Comparison of ENCODE assay signal across 18 cellular contexts in the genomic region with DNA sequence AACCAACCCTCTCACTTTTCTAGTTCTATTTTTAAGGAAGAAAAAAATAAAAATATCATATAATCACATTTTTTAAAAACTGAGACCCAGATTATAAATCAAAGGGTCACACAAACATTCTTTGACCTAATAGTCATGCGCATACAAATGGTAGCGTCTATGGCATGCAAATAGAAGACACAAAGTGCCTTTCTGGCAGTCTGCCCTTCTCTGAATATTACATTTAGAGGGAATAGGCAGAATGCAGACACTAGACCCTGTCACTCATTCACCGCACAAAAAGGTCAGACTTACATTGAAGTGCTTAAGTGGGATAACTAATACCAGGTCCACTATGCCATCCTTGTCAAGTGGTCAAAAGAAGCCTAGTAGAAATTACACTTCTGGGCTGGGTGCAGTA.
"Had no signal": no experiment of that assay in that cellular context is flagged by ENCODE, and none has a peak within 500 bp of the region (broad histone marks: within the 10 kb centered on the region; RNA-seq: fewer than 3 reads in every experiment).

No MANE protein-coding gene starts in this region.

- H3K27me3 Mint-ChIP-seq: activated naive CD8-positive, alpha-beta T cell; stimulated activated naive CD8-positive, alpha-beta T cell treated with anti-CD3 and anti-CD28 coated beads, Interleukin-15, Interleukin-2, amounts not matched to agents 100 ng/mL and 50 ng/mL, for 24 hours had no signal

- H3K4me3 Mint-ChIP-seq: activated naive CD8-positive, alpha-beta T cell; naive thymus-derived CD8-positive, alpha-beta T cell; stimulated activated naive CD8-positive, alpha-beta T cell treated with anti-CD3 and anti-CD28 coated beads, Interleukin-15, Interleukin-2, amounts not matched to agents 100 ng/mL and 50 ng/mL, for 24 hours had no signal

- H3K36me3 ChIP-seq: esophagus squamous epithelium, heart right ventricle, suprapubic skin, transverse colon, uterus had no signal

- H3K27ac ChIP-seq: esophagus squamous epithelium, heart right ventricle, psoas muscle, skin epidermis, suprapubic skin, transverse colon, uterus, VCaP had no signal

- H3K36me3 Mint-ChIP-seq: naive thymus-derived CD8-positive, alpha-beta T cell had no signal

- H3K27me3 ChIP-seq: esophagus squamous epithelium, heart right ventricle, suprapubic skin, transverse colon, uterus had no signal

- H3K4me1 ChIP-seq: esophagus squamous epithelium, heart right ventricle, psoas muscle, suprapubic skin, transverse colon, uterus had no signal

- H3K9me3 ChIP-seq: esophagus squamous epithelium, psoas muscle, suprapubic skin, transverse colon, uterus had no signal

- H3K4me3 ChIP-seq: esophagus squamous epithelium, heart right ventricle, psoas muscle, skin epidermis, suprapubic skin, transverse colon, uterus had no signal

- H3K27ac Mint-ChIP-seq: activated naive CD8-positive, alpha-beta T cell; naive thymus-derived CD8-positive, alpha-beta T cell; stimulated activated naive CD8-positive, alpha-beta T cell treated with anti-CD3 and anti-CD28 coated beads, Interleukin-15, Interleukin-2, amounts not matched to agents 100 ng/mL and 50 ng/mL, for 24 hours had no signal

- DNase-seq: activated CD4-positive, alpha-beta T cell treated with anti-CD3 and anti-CD28 coated beads for 1 hour; activated CD4-positive, alpha-beta T cell treated with anti-CD3 and anti-CD28 coated beads, Interleukin-2, amount 50 U/mL, for 4 hours; dermis blood vessel endothelial cell; effector memory CD4-positive, alpha-beta T cell; esophagus squamous epithelium; heart right ventricle; left ventricle myocardium superior; naive thymus-derived CD8-positive, alpha-beta T cell; psoas muscle; right cardiac atrium; stimulated activated CD4-positive, alpha-beta T cell treated with anti-CD3 and anti-CD28 coated beads, Interleukin-2, amount 100 ng/mL, for 48 hours; transverse colon; uterus had no signal
